In genomic region chr22:31347251-31348008, GRCh38 we compare ENCODE assay signal across 7 cellular contexts. TPM values are rescaled to one million over a fixed set of nuclear protein-coding genes. Genes with fewer than 3 reads are reported as not detected.
DNase-seq lines count a peak whose midpoint lies in the region; ATAC-seq, FAIRE-seq and TF ChIP-seq lines count a peak whose summit lies in the region.

No MANE protein-coding gene starts in this region.

- DNase-seq in GM13976 (ENCODE audit: low spot score) (peak; percentile 74), NCI-H1105 treated with DMSO at 0.1 percent for 48 hours (lab: John Stamatoyannopoulos, UW) (peak; percentile 58), T1000 (lab: John Stamatoyannopoulos, UW) (peak; percentile 23), GM12878 (ENCODE audit: low read depth, low spot score) (no peak), hypothalamus (lab: John Stamatoyannopoulos, UW) (peak in 38 of 51 donors; percentile 35 to 79 (median 60)), retina (peak; percentile 92), GM19240 (ENCODE audit: insufficient read length, low spot score) (no peak)

- no TSS peak for BruUV-seq in GM12878 (replicated peaks; lab: Mats Ljungman, UMichigan)

- TF ChIP-seq POLR2A in GM12878 (IDR thresholded peaks at IDR 0.05; ENCODE audit: low read depth, low read length): peak; percentile 14; the same call in 1 of the 2 replicates

- peaks cover 33% of the 10 kb centered on the region for H3K79me2 ChIP-seq in GM12878 (ENCODE audit: control insufficient read depth, insufficient read depth, low read length)

- in situ Hi-C loops in GM13976 (cut with MboI; ENCODE audit: low sequenced_read_pairs, unreplicated experiment) (no loop called here), GM12878 (cut with MboI) (loop anchor here (5.0 kb wide), 1 partner anchor 50 kb away; the partner anchor contains the start of gene DRG1)

- H3K36me3 ChIP-seq in GM12878 (ENCODE audit: control insufficient read depth in 2 of 2, insufficient read depth in 2 of 2, low read length in 1 of 2): peaks cover 0 to 3% of the 10 kb centered on the region in 2 experiments; a peak in 2 of 4 replicates

- TF ChIP-seq CTCF in GM13976 (IDR thresholded peaks at IDR 0.05; ENCODE audit: borderline replicate concordance, control extremely low read depth, extremely low read depth, insufficient read depth, missing control alignments) (no peak), GM12878 (IDR thresholded peaks at IDR 0.05 in 2 of 3, conservative IDR thresholded peaks at IDR 0.05 in 1 of 3; ENCODE audit: control insufficient read depth in 2 of 3, extremely low read depth in 1 of 3, insufficient read depth in 1 of 3, low read depth in 3 of 3, low read length in 3 of 3) (no peak)

- H3K4me2 ChIP-seq in GM12878 (ENCODE audit: control insufficient read depth, insufficient read depth): peak overlapping the region; percentile 75

- H3K27ac ChIP-seq in GM12878 (ENCODE audit: control insufficient read depth, insufficient read depth): peak overlapping the region; percentile 93

- no peak for TF ChIP-seq RAD21 in GM12878 (IDR thresholded peaks at IDR 0.05; ENCODE audit: insufficient read depth, low read depth, low read length)

- H3K4me3 ChIP-seq in GM12878: peak overlapping the region; percentile 85

- no peak for TF ChIP-seq EP300 in GM12878 (IDR thresholded peaks at IDR 0.05; ENCODE audit: borderline replicate concordance in 1 of 2, control insufficient read depth in 1 of 2, low read depth in 2 of 2, low read length in 2 of 2)

- H2AFZ ChIP-seq in GM12878 (ENCODE audit: control insufficient read depth, low read depth, low read length): peak overlapping the region; percentile 82

- RAD21 ChIA-PET in GM12878 (lab: Charles Lee; ENCODE audit: unreplicated experiment): interaction anchor here (1.2 to 1.6 kb wide), 4 partner anchors 55 to 148 kb away, joined by 4 to 6 read pairs (median 4); partner anchors contain the start of gene PIK3IP1

- no peaks in the 10 kb centered on the region for H3K27me3 ChIP-seq in GM12878 (replicated peaks in 1 of 2; ENCODE audit: control insufficient read depth in 2 of 2, insufficient read depth in 2 of 2, low read length in 1 of 2)

- under 1% methylated on average over 50 of the region's 50 CpGs for WGBS in GM12878 (ENCODE audit: insufficient coverage, insufficient replicate concordance, low lambda C conversion rate, missing lambda C conversion rate)

- no peaks in the 10 kb centered on the region for H3K9me3 ChIP-seq in GM12878 (replicated peaks; ENCODE audit: control insufficient read depth, insufficient read depth, low read length)

- H3K9ac ChIP-seq in GM12878 (ENCODE audit: control insufficient read depth, insufficient read depth, low read length): peak overlapping the region; percentile 87

- SMC1A ChIA-PET in GM12878 (lab: Charles Lee; ENCODE audit: uncharacterized antibody, unreplicated experiment): interaction anchor here (0.8 to 1.5 kb wide), 4 partner anchors 28 to 284 kb away, joined by 3 to 4 read pairs (median 3); no protein-coding TSS in a partner anchor

- ATAC-seq in GM12878: peak; percentile 58

- intact Hi-C loops in GM12878 (cut with micrococcal nuclease; ENCODE audit: unreplicated experiment): loop anchor here (2.0 to 5.0 kb wide), 3 partner anchors 50 to 405 kb away; partner anchors contain the start of genes DEPDC5, DRG1 and PRR14L

- FAIRE-seq in GM12878 (lab: Jason Lieb, UNC): peak; percentile 49

- peaks cover 12% of the 10 kb centered on the region for H3K4me1 ChIP-seq in GM12878 (ENCODE audit: control insufficient read depth, insufficient read depth, low read length)

- CTCF ChIA-PET in GM12878 (lab: Yijun Ruan, JAX): interaction anchor here (1.1 to 1.4 kb wide), 3 partner anchors 49 to 287 kb away, joined by 3 to 5 read pairs (median 4); no protein-coding TSS in a partner anchor

- POLR2A ChIA-PET in GM12878 (lab: Charles Lee): interaction anchor here (0.6 to 1.7 kb wide), 7 partner anchors 11 to 1743 kb away, joined by 3 to 7 read pairs (median 4); partner anchors contain the start of genes DRG1 and LIMK2

- peaks cover 5% of the 10 kb centered on the region; the same call in 1 of the 2 replicates for H4K20me1 ChIP-seq in GM12878 (ENCODE audit: control insufficient read depth, insufficient read depth)

TF ChIP-seq in GM12878, 131 proteins besides CTCF, POLR2A, EP300 and RAD21 (continues in another document):
- TF ChIP-seq IKZF1 (conservative IDR thresholded peaks at IDR 0.05) (peak; percentile 71), IKZF2 (IDR thresholded peaks at IDR 0.05) (peak in 1 of 2 experiments; percentile 3; a peak in 1 of 4 replicates), RUNX3 (IDR thresholded peaks at IDR 0.05; ENCODE audit: low read length) (peak; percentile 33; the same call in 1 of the 2 replicates), POU2F2 (IDR thresholded peaks at IDR 0.05; ENCODE audit: borderline replicate concordance, low read depth, low read length) (peak; percentile 91; the same call in 2 of the 3 replicates)

RNA-seq across cellular contexts. Expression of gene PATZ1, which starts 1.3 kb away (rescaled TPM):
- 50.6 and 62.7 TPM in 2 replicates for total RNA-seq in GM12878 (2013; cell fraction: nucleolus; rRNA removed)
- 20.4 and 22.3 TPM in 2 replicates for total RNA-seq in GM12878 (2014; rRNA removed)
- total RNA-seq in GM12878 (2014; rRNA removed; fragmentation: Illumina TruSeq; extraction: Trizol): 12.3 and 12.5 TPM in 2 replicates
- 27.3 and 32.7 TPM in 2 replicates for total RNA-seq in GM12878 (2021)
- polyA plus RNA-seq in GM12878 (2011; ENCODE audit: low read depth): 10.2 TPM
- 10.6 and 15.3 TPM in 2 replicates for polyA plus RNA-seq in GM12878 (2011; rRNA removed)
- 16.7 and 17.7 TPM in 2 replicates for polyA plus RNA-seq in GM12878 (2011; cell fraction: cytosol; rRNA removed)
- 42.9 and 54.5 TPM in 2 replicates for polyA plus RNA-seq in GM12878 (2011; cell fraction: nucleus; rRNA removed)
- polyA plus RNA-seq in GM12878 (2012): 15.5 and 20.4 TPM in 2 replicates
- polyA plus RNA-seq in GM12878 (2014; fragmentation: Illumina TruSeq; extraction: Trizol): 14.3 and 17.3 TPM in 2 replicates
- 1 to 10 TPM; 3.6 to 4.5 TPM for polyA plus RNA-seq in GM12878 (2014; fragmentation: Nextera tagmentation; extraction: Ambion mirVana)
- 17.7 and 21.2 TPM in 2 replicates for polyA plus RNA-seq in GM12878 (2014; rRNA removed)
- polyA plus RNA-seq in GM12878 (2016; fragmentation: Nextera tagmentation; extraction: Ambion mirVana): 1 to 10 TPM; 4.4 to 5.0 TPM
- polyA minus RNA-seq in GM12878 (2011; rRNA and poly(A)+ RNA removed): 24.4 and 45.8 TPM in 2 replicates
- polyA minus RNA-seq in GM12878 (2011; cell fraction: cytosol; rRNA and poly(A)+ RNA removed): 15.2 and 19.1 TPM in 2 replicates
- 30.3 and 54.0 TPM in 2 replicates for polyA minus RNA-seq in GM12878 (2011; cell fraction: nucleus; rRNA and poly(A)+ RNA removed)

RNA-seq across cellular contexts. Expression of gene DRG1, which starts 52.0 kb away (rescaled TPM):
- total RNA-seq in GM12878 (2013; cell fraction: nucleolus; rRNA removed): 59.6 and 69.7 TPM in 2 replicates
- total RNA-seq in GM12878 (2014; rRNA removed) (61.7 and 62.3 TPM in 2 replicates), GM12878 (2014; rRNA removed; fragmentation: Illumina TruSeq; extraction: Trizol) (64.1 and 65.0 TPM in 2 replicates), GM12878 (2021) (59.1 and 59.9 TPM in 2 replicates)
- polyA plus RNA-seq in GM12878 (2011; ENCODE audit: low read depth): 55.1 TPM
- polyA plus RNA-seq in GM12878 (2011; rRNA removed) (87.2 and 112 TPM in 2 replicates), GM12878 (2014; fragmentation: Illumina TruSeq; extraction: Trizol) (84.4 and 104 TPM in 2 replicates), GM12878 (2014; fragmentation: Nextera tagmentation; extraction: Ambion mirVana) (100 to 1,000 TPM; 120 to 147 TPM), GM12878 (2014; rRNA removed) (59.7 and 71.1 TPM in 2 replicates), GM12878 (2016; fragmentation: Nextera tagmentation; extraction: Ambion mirVana) (100 to 1,000 TPM; 119 to 124 TPM)
- polyA plus RNA-seq in GM12878 (2011; cell fraction: cytosol; rRNA removed): 50.6 and 50.9 TPM in 2 replicates
- polyA plus RNA-seq in GM12878 (2011; cell fraction: nucleus; rRNA removed): 46.1 and 49.4 TPM in 2 replicates
- 45.8 and 53.0 TPM in 2 replicates for polyA plus RNA-seq in GM12878 (2012)
- polyA minus RNA-seq in GM12878 (2011; rRNA and poly(A)+ RNA removed): 67.8 and 86.8 TPM in 2 replicates
- 22.7 and 32.2 TPM in 2 replicates for polyA minus RNA-seq in GM12878 (2011; cell fraction: cytosol; rRNA and poly(A)+ RNA removed)
- 18.0 and 29.5 TPM in 2 replicates for polyA minus RNA-seq in GM12878 (2011; cell fraction: nucleus; rRNA and poly(A)+ RNA removed)

RNA-seq across cellular contexts. Expression of gene PIK3IP1, which starts 55.1 kb away (rescaled TPM):
- total RNA-seq in GM12878 (2013; cell fraction: nucleolus; rRNA removed): 20.7 and 25.3 TPM in 2 replicates
- total RNA-seq in GM12878 (2014; rRNA removed) (3.4 and 3.6 TPM in 2 replicates), GM12878 (2014; rRNA removed; fragmentation: Illumina TruSeq; extraction: Trizol) (2.3 and 2.6 TPM in 2 replicates), GM12878 (2021) (3.8 and 4.1 TPM in 2 replicates)
- polyA plus RNA-seq in GM12878 (2011; ENCODE audit: low read depth): 4.0 TPM
- polyA plus RNA-seq in GM12878 (2011; rRNA removed) (5.6 and 6.5 TPM in 2 replicates), GM12878 (2014; fragmentation: Illumina TruSeq; extraction: Trizol) (1.2 and 2.4 TPM in 2 replicates), GM12878 (2014; fragmentation: Nextera tagmentation; extraction: Ambion mirVana) (under 1 TPM; 0.77 to 0.80 TPM), GM12878 (2014; rRNA removed) (2.4 and 2.9 TPM in 2 replicates), GM12878 (2016; fragmentation: Nextera tagmentation; extraction: Ambion mirVana) (1 to 10 TPM; 3.0 to 3.1 TPM)
- 5.9 and 6.6 TPM in 2 replicates for polyA plus RNA-seq in GM12878 (2011; cell fraction: cytosol; rRNA removed)
- polyA plus RNA-seq in GM12878 (2011; cell fraction: nucleus; rRNA removed): 7.6 and 10.6 TPM in 2 replicates
- polyA plus RNA-seq in GM12878 (2012): 6.1 and 8.8 TPM in 2 replicates
- polyA minus RNA-seq in GM12878 (2011; rRNA and poly(A)+ RNA removed): 4.2 and 7.3 TPM in 2 replicates
- 2.0 and 2.4 TPM in 2 replicates for polyA minus RNA-seq in GM12878 (2011; cell fraction: cytosol; rRNA and poly(A)+ RNA removed)
- polyA minus RNA-seq in GM12878 (2011; cell fraction: nucleus; rRNA and poly(A)+ RNA removed): 6.4 and 8.6 TPM in 2 replicates

Comparison
In these comparisons a context has a peak if more than half of its experiments do, and no peak if none do; other contexts are left out.
1. DNase-seq: peak in GM13976 (single experiment), NCI-H1105 treated with DMSO at 0.1 percent for 48 hours (single experiment), T1000 (single experiment), hypothalamus (38 of 51) and retina (single experiment); none in GM12878 (single experiment) and GM19240 (single experiment).